ENCODE assay signal across 35 cellular contexts in the genomic region with DNA sequence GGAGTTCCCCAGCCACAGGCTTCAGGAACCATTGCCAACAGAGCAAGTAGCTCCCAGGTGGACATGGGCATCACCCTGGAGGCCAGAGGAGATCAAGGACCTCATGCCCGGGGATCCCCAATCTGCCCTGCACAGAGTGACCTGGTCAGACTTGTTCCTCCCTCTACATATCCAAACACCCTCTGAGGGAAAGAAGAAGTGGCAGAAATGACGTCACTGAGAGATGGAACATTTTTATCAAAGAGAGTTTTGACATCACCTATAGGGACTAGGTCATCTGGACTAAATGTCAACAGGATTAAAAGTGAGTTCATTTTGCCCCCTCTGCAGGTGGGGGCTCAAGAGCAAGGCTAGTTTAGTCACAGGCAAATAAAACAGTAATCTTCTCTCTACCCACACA.
"Had no signal": no experiment of that assay in that cellular context is flagged by ENCODE, and none has a peak within 500 bp of the region (broad histone marks: within the 10 kb centered on the region; RNA-seq: fewer than 3 reads in every experiment).

No MANE protein-coding gene starts in this region.

- H3K27ac Mint-ChIP-seq: activated CD4-positive, alpha-beta memory T cell treated with anti-CD3 and anti-CD28 coated beads, Interleukin-2, amount 10 ng/mL, durations not matched to agents 7 days and 5 days; activated CD8-positive, alpha-beta memory T cell treated with anti-CD3 and anti-CD28 coated beads, Interleukin-2, amount 10 ng/mL, durations not matched to agents 7 days and 5 days; activated naive CD4-positive, alpha-beta T cell treated with anti-CD3 and anti-CD28 coated beads, Interleukin-2, amount 10 ng/mL, durations not matched to agents 7 days and 5 days; activated naive CD8-positive, alpha-beta T cell; activated naive CD8-positive, alpha-beta T cell treated with anti-CD3 and anti-CD28 coated beads, Interleukin-2, amount 50 U/mL, for 24 hours; brain had no signal

- H3K4me3 Mint-ChIP-seq: activated CD4-positive, alpha-beta memory T cell treated with anti-CD3 and anti-CD28 coated beads, Interleukin-2, amount 10 ng/mL, durations not matched to agents 7 days and 5 days; activated CD8-positive, alpha-beta memory T cell treated with anti-CD3 and anti-CD28 coated beads, Interleukin-2, amount 10 ng/mL, durations not matched to agents 7 days and 5 days; activated naive CD4-positive, alpha-beta T cell treated with anti-CD3 and anti-CD28 coated beads, Interleukin-2, amount 10 ng/mL, durations not matched to agents 7 days and 5 days; activated naive CD8-positive, alpha-beta T cell; activated naive CD8-positive, alpha-beta T cell treated with anti-CD3 and anti-CD28 coated beads, Interleukin-2, amount 50 U/mL, for 24 hours; brain had no signal

- H3K36me3 Mint-ChIP-seq: activated CD8-positive, alpha-beta memory T cell treated with anti-CD3 and anti-CD28 coated beads, Interleukin-2, amount 10 ng/mL, durations not matched to agents 7 days and 5 days; activated naive CD4-positive, alpha-beta T cell treated with anti-CD3 and anti-CD28 coated beads, Interleukin-2, amount 10 ng/mL, durations not matched to agents 7 days and 5 days; activated naive CD8-positive, alpha-beta T cell; brain had no signal

- H3K9me3 Mint-ChIP-seq: activated CD4-positive, alpha-beta memory T cell treated with anti-CD3 and anti-CD28 coated beads, Interleukin-2, amount 10 ng/mL, durations not matched to agents 7 days and 5 days; activated naive CD4-positive, alpha-beta T cell treated with anti-CD3 and anti-CD28 coated beads, Interleukin-2, amount 10 ng/mL, durations not matched to agents 7 days and 5 days; activated naive CD8-positive, alpha-beta T cell treated with anti-CD3 and anti-CD28 coated beads, Interleukin-2, amount 50 U/mL, for 24 hours; brain had no signal

- ATAC-seq: activated CD8-positive, alpha-beta memory T cell treated with anti-CD3 and anti-CD28 coated beads, Interleukin-2, amount 10 ng/mL, durations not matched to agents 7 days and 5 days; activated naive CD8-positive, alpha-beta T cell treated with anti-CD3 and anti-CD28 coated beads, Interleukin-2, amount 50 U/mL, for 24 hours; Right ventricle myocardium inferior had no signal

- DNase-seq: activated CD4-positive, alpha-beta memory T cell treated with anti-CD3 and anti-CD28 coated beads, Interleukin-2, amount 10 ng/mL, durations not matched to agents 7 days and 5 days; activated CD4-positive, alpha-beta T cell treated with anti-CD3 and anti-CD28 coated beads for 1 hour; activated CD4-positive, alpha-beta T cell treated with anti-CD3 and anti-CD28 coated beads for 48 hours; activated CD4-positive, CD25-positive, alpha-beta regulatory T cell; activated CD8-positive, alpha-beta memory T cell treated with anti-CD3 and anti-CD28 coated beads for 24 hours; activated CD8-positive, alpha-beta memory T cell treated with anti-CD3 and anti-CD28 coated beads, Interleukin-2, amount 10 ng/mL, durations not matched to agents 7 days and 5 days; activated CD8-positive, alpha-beta memory T cell treated with anti-CD3 and anti-CD28 coated beads, Interleukin-2, amount 50 U/mL, for 48 hours; activated effector memory CD4-positive, alpha-beta T cell treated with Interleukin-2 at 50 U/mL for 16 hours; activated naive CD4-positive, alpha-beta T cell treated with anti-CD3 and anti-CD28 coated beads, Interleukin-2, amount 10 ng/mL, durations not matched to agents 7 days and 5 days; activated naive CD8-positive, alpha-beta T cell treated with anti-CD3 and anti-CD28 coated beads, Interleukin-2, amount 50 U/mL, for 24 hours; activated T-cell treated with anti-CD3 and anti-CD28 coated beads, Interleukin-2, amount 50 U/mL, for 48 hours; anterior cingulate cortex; caudate nucleus; cerebellar nuclear complex; MM.1S; NCI-H1092; NCI-H1436 treated with DMSO at 0.1 percent for 48 hours; NCI-H1694 treated with DMSO at 0.1 percent for 48 hours; NCI-H2029; NCI-H2107; NCI-H2171; NCI-H510A; NCI-H526; NCI-H748 treated with DMSO at 0.1 percent for 48 hours; PC-9; SW 1271; T-helper 1 cell; T-helper 2 cell; T-helper 9 cell; WERI-Rb-1 had no signal

- H3K4me3 ChIP-seq: PC-9 had no signal

- H3K27ac ChIP-seq: KMS-11, PC-9, RWPE1, WERI-Rb-1 had no signal

- H3K27me3 Mint-ChIP-seq: activated naive CD8-positive, alpha-beta T cell had no signal

- H3K4me1 Mint-ChIP-seq: activated CD4-positive, alpha-beta memory T cell treated with anti-CD3 and anti-CD28 coated beads, Interleukin-2, amount 10 ng/mL, durations not matched to agents 7 days and 5 days; activated CD8-positive, alpha-beta memory T cell treated with anti-CD3 and anti-CD28 coated beads, Interleukin-2, amount 10 ng/mL, durations not matched to agents 7 days and 5 days; activated naive CD4-positive, alpha-beta T cell treated with anti-CD3 and anti-CD28 coated beads, Interleukin-2, amount 10 ng/mL, durations not matched to agents 7 days and 5 days; activated naive CD8-positive, alpha-beta T cell treated with anti-CD3 and anti-CD28 coated beads, Interleukin-2, amount 50 U/mL, for 24 hours had no signal
